In the genomic region with DNA sequence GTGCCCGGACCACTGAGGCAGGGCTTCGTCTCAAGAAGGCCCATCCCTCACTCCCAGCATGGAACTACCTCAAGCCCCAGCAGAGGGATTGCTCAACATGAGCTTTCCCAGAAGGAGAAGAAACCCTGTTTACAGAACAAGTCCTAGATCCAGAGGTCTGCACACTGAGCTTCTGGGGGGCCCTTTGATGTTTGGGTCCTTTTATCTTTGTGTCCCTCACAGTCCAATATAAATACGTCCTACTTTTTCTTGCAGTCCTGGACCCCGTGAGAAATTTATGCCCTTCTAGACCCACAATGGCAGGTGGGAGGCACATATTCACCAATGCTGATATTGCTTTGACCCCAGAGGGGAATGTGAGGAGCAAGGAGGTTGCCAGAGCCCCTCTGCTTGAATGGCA, we compare ENCODE assay signal across 24 cellular contexts.
"Had no signal": no experiment of that assay in that cellular context is flagged by ENCODE, and none has a peak within 500 bp of the region (broad histone marks: within the 10 kb centered on the region; RNA-seq: fewer than 3 reads in every experiment).

No MANE protein-coding gene starts in this region.

- H3K4me3 Mint-ChIP-seq: activated CD4-positive, alpha-beta memory T cell treated with anti-CD3 and anti-CD28 coated beads for 36 hours; activated CD4-positive, alpha-beta T cell treated with anti-CD3 and anti-CD28 coated beads, Interleukin-2, amount 10 ng/mL, durations not matched to agents 7 days and 5 days; activated naive CD8-positive, alpha-beta T cell treated with anti-CD3 and anti-CD28 coated beads, Interleukin-2, amount 10 ng/mL, durations not matched to agents 7 days and 5 days; activated T-cell treated with anti-CD3 and anti-CD28 coated beads, Interleukin-2, amount 50 U/mL, for 72 hours; T-helper 2 cell treated with Interferon-gamma antibody and Interleukin-4, amounts not matched to agents 5 μg/mL and 100 μg/mL, for 36 hours had no signal

- H3K27ac ChIP-seq: adrenal gland, SJSA1 had no signal

- H3K9me3 Mint-ChIP-seq: activated CD4-positive, alpha-beta memory T cell treated with anti-CD3 and anti-CD28 coated beads for 36 hours; activated CD4-positive, alpha-beta T cell treated with anti-CD3 and anti-CD28 coated beads, Interleukin-2, amount 10 ng/mL, durations not matched to agents 7 days and 5 days; activated naive CD8-positive, alpha-beta T cell treated with anti-CD3 and anti-CD28 coated beads, Interleukin-2, amount 10 ng/mL, durations not matched to agents 7 days and 5 days; activated T-cell treated with anti-CD3 and anti-CD28 coated beads, Interleukin-2, amount 50 U/mL, for 72 hours; activated T-helper 2 cell treated with anti-CD3 and anti-CD28 coated beads, Interferon-gamma antibody, Interleukin-2, Interleukin-4, amounts not matched to agents 10 μg/mL and 5 μg/mL and 100 μg/mL, durations not matched to agents 14 hours and 24 hours and 36 hours; T-helper 2 cell treated with Interferon-gamma antibody and Interleukin-4, amounts not matched to agents 5 μg/mL and 100 μg/mL, for 36 hours had no signal

- H3K27ac Mint-ChIP-seq: activated CD4-positive, alpha-beta memory T cell treated with anti-CD3 and anti-CD28 coated beads for 36 hours; activated CD4-positive, alpha-beta T cell treated with anti-CD3 and anti-CD28 coated beads, Interleukin-2, amount 10 ng/mL, durations not matched to agents 7 days and 5 days; activated naive CD8-positive, alpha-beta T cell treated with anti-CD3 and anti-CD28 coated beads, Interleukin-2, amount 10 ng/mL, durations not matched to agents 7 days and 5 days; activated T-cell treated with anti-CD3 and anti-CD28 coated beads, Interleukin-2, amount 50 U/mL, for 72 hours; activated T-helper 2 cell treated with anti-CD3 and anti-CD28 coated beads, Interferon-gamma antibody, Interleukin-2, Interleukin-4, amounts not matched to agents 10 μg/mL and 5 μg/mL and 100 μg/mL, durations not matched to agents 14 hours and 24 hours and 36 hours; T-helper 2 cell treated with Interferon-gamma antibody and Interleukin-4, amounts not matched to agents 5 μg/mL and 100 μg/mL, for 36 hours had no signal

- H3K4me1 ChIP-seq: adrenal gland, breast epithelium had no signal

- H3K4me3 ChIP-seq: adrenal gland, breast epithelium, SJSA1 had no signal

- H3K36me3 ChIP-seq: adrenal gland, breast epithelium, SJSA1 had no signal

- DNase-seq: activated CD4-positive, alpha-beta memory T cell treated with anti-CD3 and anti-CD28 coated beads for 36 hours; activated CD4-positive, alpha-beta T cell treated with anti-CD3 and anti-CD28 coated beads, Interleukin-2, amount 10 ng/mL, durations not matched to agents 7 days and 5 days; activated CD4-positive, CD25-positive, alpha-beta regulatory T cell; activated CD8-positive, alpha-beta memory T cell treated with anti-CD3 and anti-CD28 coated beads for 24 hours; activated gamma-delta T cell treated with Interleukin-2 at 50 U/mL for 16 hours; activated naive CD4-positive, alpha-beta T cell treated with anti-CD3 and anti-CD28 coated beads, Interleukin-2, amount 50 U/mL, for 16 hours; activated naive CD8-positive, alpha-beta T cell treated with anti-CD3 and anti-CD28 coated beads, Interleukin-2, amount 10 ng/mL, durations not matched to agents 7 days and 5 days; activated T-cell treated with anti-CD3 and anti-CD28 coated beads, Interleukin-2, amount 50 U/mL, for 72 hours; adrenal gland; anterior cingulate cortex; caudate nucleus; MM.1S; NCI-H1105; NCI-H1436; NCI-H2029 treated with DMSO at 0.1 percent for 48 hours; NCI-H510A treated with DMSO at 0.1 percent for 48 hours; NK-92 treated with Interleukin-12 subunit alpha and Interleukin-12 subunit beta, amount 100 ng/mL, for 24 hours; SHP77; SW 1271 had no signal

- H3K36me3 Mint-ChIP-seq: activated CD4-positive, alpha-beta memory T cell treated with anti-CD3 and anti-CD28 coated beads for 36 hours; activated naive CD8-positive, alpha-beta T cell treated with anti-CD3 and anti-CD28 coated beads, Interleukin-2, amount 10 ng/mL, durations not matched to agents 7 days and 5 days had no signal

- H3K4me1 Mint-ChIP-seq: activated CD4-positive, alpha-beta T cell treated with anti-CD3 and anti-CD28 coated beads, Interleukin-2, amount 10 ng/mL, durations not matched to agents 7 days and 5 days; activated naive CD8-positive, alpha-beta T cell treated with anti-CD3 and anti-CD28 coated beads, Interleukin-2, amount 10 ng/mL, durations not matched to agents 7 days and 5 days had no signal

- ATAC-seq: activated T-cell treated with anti-CD3 and anti-CD28 coated beads, Interleukin-2, amount 50 U/mL, for 72 hours; PC-3 had no signal

- H3K9me3 ChIP-seq: adrenal gland, breast epithelium, SJSA1 had no signal

- H3K27me3 ChIP-seq: adrenal gland, breast epithelium, SJSA1 had no signal
